ENCODE assay signal across 3 cellular contexts in the genomic region with DNA sequence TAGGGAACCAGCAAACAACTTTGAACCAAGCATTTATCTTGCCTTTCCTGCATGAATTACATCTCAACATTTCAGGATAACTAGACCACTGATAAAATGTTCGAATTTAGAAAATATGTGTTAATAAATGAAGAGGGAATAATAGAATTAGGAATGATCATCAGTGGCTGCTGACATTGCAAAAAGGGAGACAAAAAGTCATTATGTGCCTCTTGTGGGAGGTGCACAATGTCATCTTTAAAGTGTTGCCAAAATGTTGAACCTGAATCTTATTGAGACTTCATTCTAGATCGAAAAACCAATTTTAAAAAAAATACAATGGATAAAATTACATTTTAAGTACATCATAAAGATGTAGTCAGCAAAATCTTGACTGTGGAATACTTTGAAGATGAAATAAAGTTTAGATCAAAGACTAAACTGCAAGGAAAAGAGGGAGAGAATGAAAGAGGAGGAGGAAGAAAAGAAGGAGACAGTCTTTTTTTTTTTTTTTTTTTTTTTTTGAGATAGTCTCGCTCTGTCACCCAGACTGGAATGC.
TF ChIP-seq lines count a peak whose summit lies in the region.

No MANE protein-coding gene starts in this region.

TF ChIP-seq in HepG2, 621 proteins besides CTCF, POLR2A, EP300 and RAD21:
- TF ChIP-seq MAFK (conservative IDR thresholded peaks at IDR 0.05 in 1 of 2, IDR thresholded peaks at IDR 0.05 in 1 of 2; ENCODE audit: low read length in 2 of 2) (peak; percentile 67 to 78), MAFF (IDR thresholded peaks at IDR 0.05; ENCODE audit: low read depth, low read length) (peak; percentile 69), MATR3 (CRISPR knock-in tag; IDR thresholded peaks at IDR 0.05) (no peak)

TF ChIP-seq in WTC11, 78 proteins besides CTCF, POLR2A, EP300 and RAD21:
- TF ChIP-seq FOXJ3 (CRISPR knock-in tag; IDR thresholded peaks at IDR 0.05; ENCODE audit: borderline replicate concordance) (no peak), ZNF263 (CRISPR knock-in tag; IDR thresholded peaks at IDR 0.05; ENCODE audit: low read depth) (no peak), RELA (CRISPR knock-in tag; IDR thresholded peaks at IDR 0.05; ENCODE audit: borderline replicate concordance) (no peak), SP1 (CRISPR knock-in tag; conservative IDR thresholded peaks at IDR 0.05) (no peak), CBFB (CRISPR knock-in tag; IDR thresholded peaks at IDR 0.05; ENCODE audit: low read depth) (no peak), NR3C1 (CRISPR knock-in tag; conservative IDR thresholded peaks at IDR 0.05; ENCODE audit: low read depth) (no peak), PRRX2 (CRISPR knock-in tag; IDR thresholded peaks at IDR 0.05) (no peak), TEAD4 (CRISPR knock-in tag; IDR thresholded peaks at IDR 0.05) (no peak), RORB (CRISPR knock-in tag; IDR thresholded peaks at IDR 0.05) (no peak), ZNF138 (CRISPR knock-in tag; conservative IDR thresholded peaks at IDR 0.05) (no peak), MYBL2 (CRISPR knock-in tag; IDR thresholded peaks at IDR 0.05) (no peak), NR2C2 (CRISPR knock-in tag; IDR thresholded peaks at IDR 0.05) (no peak), ETV6 (CRISPR knock-in tag; IDR thresholded peaks at IDR 0.05) (no peak), EMX1 (CRISPR knock-in tag; IDR thresholded peaks at IDR 0.05) (no peak)
- TF ChIP-seq, protein P1, sequence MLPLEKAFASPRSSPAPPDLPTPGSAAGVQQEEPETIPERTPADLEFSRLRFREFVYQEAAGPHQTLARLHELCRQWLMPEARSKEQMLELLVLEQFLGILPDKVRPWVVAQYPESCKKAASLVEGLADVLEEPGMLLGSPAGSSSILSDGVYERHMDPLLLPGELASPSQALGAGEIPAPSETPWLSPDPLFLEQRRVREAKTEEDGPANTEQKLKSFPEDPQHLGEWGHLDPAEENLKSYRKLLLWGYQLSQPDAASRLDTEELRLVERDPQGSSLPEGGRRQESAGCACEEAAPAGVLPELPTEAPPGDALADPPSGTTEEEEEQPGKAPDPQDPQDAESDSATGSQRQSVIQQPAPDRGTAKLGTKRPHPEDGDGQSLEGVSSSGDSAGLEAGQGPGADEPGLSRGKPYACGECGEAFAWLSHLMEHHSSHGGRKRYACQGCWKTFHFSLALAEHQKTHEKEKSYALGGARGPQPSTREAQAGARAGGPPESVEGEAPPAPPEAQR (CRISPR knock-in tag; IDR thresholded peaks at IDR 0.05) = no peak
- TF ChIP-seq, protein P2, sequence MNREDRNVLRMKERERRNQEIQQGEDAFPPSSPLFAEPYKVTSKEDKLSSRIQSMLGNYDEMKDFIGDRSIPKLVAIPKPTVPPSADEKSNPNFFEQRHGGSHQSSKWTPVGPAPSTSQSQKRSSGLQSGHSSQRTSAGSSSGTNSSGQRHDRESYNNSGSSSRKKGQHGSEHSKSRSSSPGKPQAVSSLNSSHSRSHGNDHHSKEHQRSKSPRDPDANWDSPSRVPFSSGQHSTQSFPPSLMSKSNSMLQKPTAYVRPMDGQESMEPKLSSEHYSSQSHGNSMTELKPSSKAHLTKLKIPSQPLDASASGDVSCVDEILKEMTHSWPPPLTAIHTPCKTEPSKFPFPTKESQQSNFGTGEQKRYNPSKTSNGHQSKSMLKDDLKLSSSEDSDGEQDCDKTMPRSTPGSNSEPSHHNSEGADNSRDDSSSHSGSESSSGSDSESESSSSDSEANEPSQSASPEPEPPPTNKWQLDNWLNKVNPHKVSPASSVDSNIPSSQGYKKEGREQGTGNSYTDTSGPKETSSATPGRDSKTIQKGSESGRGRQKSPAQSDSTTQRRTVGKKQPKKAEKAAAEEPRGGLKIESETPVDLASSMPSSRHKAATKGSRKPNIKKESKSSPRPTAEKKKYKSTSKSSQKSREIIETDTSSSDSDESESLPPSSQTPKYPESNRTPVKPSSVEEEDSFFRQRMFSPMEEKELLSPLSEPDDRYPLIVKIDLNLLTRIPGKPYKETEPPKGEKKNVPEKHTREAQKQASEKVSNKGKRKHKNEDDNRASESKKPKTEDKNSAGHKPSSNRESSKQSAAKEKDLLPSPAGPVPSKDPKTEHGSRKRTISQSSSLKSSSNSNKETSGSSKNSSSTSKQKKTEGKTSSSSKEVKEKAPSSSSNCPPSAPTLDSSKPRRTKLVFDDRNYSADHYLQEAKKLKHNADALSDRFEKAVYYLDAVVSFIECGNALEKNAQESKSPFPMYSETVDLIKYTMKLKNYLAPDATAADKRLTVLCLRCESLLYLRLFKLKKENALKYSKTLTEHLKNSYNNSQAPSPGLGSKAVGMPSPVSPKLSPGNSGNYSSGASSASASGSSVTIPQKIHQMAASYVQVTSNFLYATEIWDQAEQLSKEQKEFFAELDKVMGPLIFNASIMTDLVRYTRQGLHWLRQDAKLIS (CRISPR knock-in tag; IDR thresholded peaks at IDR 0.05; ENCODE audit: borderline replicate concordance) = no peak
- TF ChIP-seq, protein P3, sequence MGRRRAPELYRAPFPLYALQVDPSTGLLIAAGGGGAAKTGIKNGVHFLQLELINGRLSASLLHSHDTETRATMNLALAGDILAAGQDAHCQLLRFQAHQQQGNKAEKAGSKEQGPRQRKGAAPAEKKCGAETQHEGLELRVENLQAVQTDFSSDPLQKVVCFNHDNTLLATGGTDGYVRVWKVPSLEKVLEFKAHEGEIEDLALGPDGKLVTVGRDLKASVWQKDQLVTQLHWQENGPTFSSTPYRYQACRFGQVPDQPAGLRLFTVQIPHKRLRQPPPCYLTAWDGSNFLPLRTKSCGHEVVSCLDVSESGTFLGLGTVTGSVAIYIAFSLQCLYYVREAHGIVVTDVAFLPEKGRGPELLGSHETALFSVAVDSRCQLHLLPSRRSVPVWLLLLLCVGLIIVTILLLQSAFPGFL (CRISPR knock-in tag; IDR thresholded peaks at IDR 0.05; ENCODE audit: borderline replicate concordance) = no peak
- TF ChIP-seq, protein P4, sequence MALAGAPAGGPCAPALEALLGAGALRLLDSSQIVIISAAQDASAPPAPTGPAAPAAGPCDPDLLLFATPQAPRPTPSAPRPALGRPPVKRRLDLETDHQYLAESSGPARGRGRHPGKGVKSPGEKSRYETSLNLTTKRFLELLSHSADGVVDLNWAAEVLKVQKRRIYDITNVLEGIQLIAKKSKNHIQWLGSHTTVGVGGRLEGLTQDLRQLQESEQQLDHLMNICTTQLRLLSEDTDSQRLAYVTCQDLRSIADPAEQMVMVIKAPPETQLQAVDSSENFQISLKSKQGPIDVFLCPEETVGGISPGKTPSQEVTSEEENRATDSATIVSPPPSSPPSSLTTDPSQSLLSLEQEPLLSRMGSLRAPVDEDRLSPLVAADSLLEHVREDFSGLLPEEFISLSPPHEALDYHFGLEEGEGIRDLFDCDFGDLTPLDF (CRISPR knock-in tag; IDR thresholded peaks at IDR 0.05) = no peak

TF ChIP-seq in K562, 482 proteins besides CTCF, POLR2A, EP300 and RAD21:
- TF ChIP-seq ZNF316 (IDR thresholded peaks at IDR 0.05) = peak; percentile 79
- peak; percentile 62 for TF ChIP-seq MAFG (tag; conservative IDR thresholded peaks at IDR 0.05)
- TF ChIP-seq ZNF384 (IDR thresholded peaks at IDR 0.05; ENCODE audit: low read depth, low read length) = peak; percentile 30; the same call in 1 of the 2 replicates
- no peak for TF ChIP-seq SNIP1 (IDR thresholded peaks at IDR 0.05; ENCODE audit: low read depth)
- TF ChIP-seq C11orf30 (IDR thresholded peaks at IDR 0.05; ENCODE audit: low read depth) = peak; percentile 71
- TF ChIP-seq, protein P5, sequence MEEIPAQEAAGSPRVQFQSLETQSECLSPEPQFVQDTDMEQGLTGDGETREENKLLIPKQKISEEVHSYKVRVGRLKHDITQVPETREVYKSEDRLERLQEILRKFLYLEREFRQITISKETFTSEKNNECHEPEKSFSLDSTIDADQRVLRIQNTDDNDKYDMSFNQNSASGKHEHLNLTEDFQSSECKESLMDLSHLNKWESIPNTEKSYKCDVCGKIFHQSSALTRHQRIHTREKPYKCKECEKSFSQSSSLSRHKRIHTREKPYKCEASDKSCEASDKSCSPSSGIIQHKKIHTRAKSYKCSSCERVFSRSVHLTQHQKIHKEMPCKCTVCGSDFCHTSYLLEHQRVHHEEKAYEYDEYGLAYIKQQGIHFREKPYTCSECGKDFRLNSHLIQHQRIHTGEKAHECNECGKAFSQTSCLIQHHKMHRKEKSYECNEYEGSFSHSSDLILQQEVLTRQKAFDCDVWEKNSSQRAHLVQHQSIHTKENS (CRISPR knock-in tag; IDR thresholded peaks at IDR 0.05) = no peak
- TF ChIP-seq MAFF (IDR thresholded peaks at IDR 0.05; ENCODE audit: low read length) = 0 out of 2 replicates have a peak, but pooled peaks have one; percentile 13
- TF ChIP-seq MAFK (IDR thresholded peaks at IDR 0.05; ENCODE audit: low read length) = 0 out of 2 replicates have a peak, but pooled peaks have one; percentile 39
